ENCODE assay signal across 25 cellular contexts in genomic region chr9:132827366-132827765, GRCh38. TPM values are rescaled to one million over a fixed set of nuclear protein-coding genes. Genes with fewer than 3 reads are reported as not detected.
"Had no signal": no experiment of that assay in that cellular context is flagged by ENCODE, and none has a peak within 500 bp of the region (broad histone marks: within the 10 kb centered on the region; RNA-seq: fewer than 3 reads in every experiment).

No MANE protein-coding gene starts in this region.

- H3K27me3 ChIP-seq: ovary, right atrium auricular region, right lobe of liver, suprapubic skin, upper lobe of right lung had no signal

- ATAC-seq: left cardiac atrium; left lobe of liver; mucosa of descending colon; naive thymus-derived CD4-positive, alpha-beta T cell; natural killer cell treated with Interleukin-12 subunit alpha and Interleukin-12 subunit beta and Interleukin-15 and Interleukin-18, amount 100 ng/mL, for 72 hours; right lobe of liver; stimulated activated effector memory CD8-positive, alpha-beta T cell treated with anti-CD3 and anti-CD28 coated beads, Interleukin-12 subunit alpha, Interleukin-12 subunit beta, amount 100 ng/mL, for 72 hours had no signal

- H3K4me3 ChIP-seq: lung, mucosa of descending colon, ovary, right atrium auricular region, right lobe of liver, spleen, suprapubic skin, thoracic aorta, tibial artery, upper lobe of right lung had no signal

- H3K27ac ChIP-seq: ovary, right atrium auricular region, right lobe of liver, spleen, suprapubic skin, thoracic aorta, tibial artery, upper lobe of right lung had no signal

- H3K36me3 ChIP-seq: ovary, right atrium auricular region, right lobe of liver, suprapubic skin, thoracic aorta, upper lobe of right lung had no signal

- FAIRE-seq: small intestine, urothelium cell line had no signal

- DNase-seq: hypothalamus; islet precursor cell; kidney glomerular epithelial cell; left cardiac atrium; mesendoderm; midbrain; mucosa of descending colon; naive thymus-derived CD4-positive, alpha-beta T cell; right lobe of liver; small intestine; spleen; stimulated activated CD4-positive, alpha-beta T cell treated with anti-CD3 and anti-CD28 coated beads, Interleukin-4, amount 100 ng/mL, for 24 hours; stimulated activated naive CD4-positive, alpha-beta T cell; trophoblast cell had no signal

- H3K9me3 ChIP-seq: mucosa of descending colon, ovary, right atrium auricular region, right lobe of liver, spleen, suprapubic skin, thoracic aorta, tibial artery, upper lobe of right lung had no signal

- H3K4me1 ChIP-seq: right atrium auricular region, right lobe of liver, spleen, suprapubic skin, tibial artery had no signal

RNA-seq across cellular contexts. Expression of gene AK8, which starts 50.7 kb away (rescaled TPM):
- total RNA-seq: left lobe of liver; natural killer cell treated with Interleukin-12 subunit alpha and Interleukin-12 subunit beta and Interleukin-15 and Interleukin-18, amount 100 ng/mL, for 72 hours had no signal
